In genomic region chr19:43450545-43450997, GRCh38 we compare ENCODE assay signal across 2 cellular contexts.
TF ChIP-seq lines count a peak whose summit lies in the region.

No MANE protein-coding gene starts in this region.

TF ChIP-seq in GM23338, 12 proteins besides CTCF, POLR2A, EP300 and RAD21:
- TF ChIP-seq ZNF114 (CRISPR knock-in tag; IDR thresholded peaks at IDR 0.05) (no peak), EZH2phosphoT487 (IDR thresholded peaks at IDR 0.05; ENCODE audit: unreplicated experiment) (no peak), ETS1 (IDR thresholded peaks at IDR 0.05) (no peak), ZNF462 (CRISPR knock-in tag; IDR thresholded peaks at IDR 0.05) (no peak), CREB1 (CRISPR knock-in tag; IDR thresholded peaks at IDR 0.05; ENCODE audit: low read depth) (no peak), EZH2 (IDR thresholded peaks at IDR 0.05; ENCODE audit: low read depth, unreplicated experiment) (no peak), NANOG (IDR thresholded peaks at IDR 0.05; ENCODE audit: borderline replicate concordance) (no peak), STAT1 (IDR thresholded peaks at IDR 0.05; ENCODE audit: unreplicated experiment) (no peak), REST (IDR thresholded peaks at IDR 0.05; ENCODE audit: unreplicated experiment) (no peak), ZNF331 (CRISPR knock-in tag; IDR thresholded peaks at IDR 0.05; ENCODE audit: low read depth) (no peak), JUNB (IDR thresholded peaks at IDR 0.05; ENCODE audit: unreplicated experiment) (no peak), POLR2AphosphoS5 (IDR thresholded peaks at IDR 0.05; ENCODE audit: low read depth) (no peak)

TF ChIP-seq in GM12878, 131 proteins besides CTCF, POLR2A, EP300 and RAD21:
- TF ChIP-seq NBN (IDR thresholded peaks at IDR 0.05) (no peak), ZNF687 (IDR thresholded peaks at IDR 0.05) (no peak), HDAC6 (IDR thresholded peaks at IDR 0.05; ENCODE audit: unreplicated experiment) (no peak), NR2C1 (IDR thresholded peaks at IDR 0.05) (no peak), E2F4 (IDR thresholded peaks at IDR 0.05; ENCODE audit: low read depth, low read length) (no peak), ZSCAN29 (IDR thresholded peaks at IDR 0.05) (no peak), RELB (IDR thresholded peaks at IDR 0.05; ENCODE audit: low read depth) (peak; percentile 37; the same call in 1 of the 2 replicates), TCF7 (IDR thresholded peaks at IDR 0.05; ENCODE audit: borderline replicate concordance) (no peak), ZNF24 (IDR thresholded peaks at IDR 0.05) (peak; percentile 80), NRF1 (conservative IDR thresholded peaks at IDR 0.05; ENCODE audit: low read depth, low read length) (no peak), EED (IDR thresholded peaks at IDR 0.05; ENCODE audit: low read depth) (peak; percentile 30; the same call in 1 of the 2 replicates), RUNX3 (IDR thresholded peaks at IDR 0.05; ENCODE audit: low read length) (peak; percentile 49; the same call in 1 of the 2 replicates), SIN3A (IDR thresholded peaks at IDR 0.05; ENCODE audit: low read depth, low read length) (no peak), IKZF1 (conservative IDR thresholded peaks at IDR 0.05) (0 out of 2 replicates have a peak, but pooled peaks have one; percentile 29), MYC (IDR thresholded peaks at IDR 0.05; ENCODE audit: insufficient read depth, insufficient read length, insufficient replicate concordance, low read length, severe bottlenecking) (no peak)
